1 cellular context compared by ENCODE assay signal in genomic region chr1:181142096-181143043, GRCh38.
TF ChIP-seq lines count a peak whose summit lies in the region.

No MANE protein-coding gene starts in this region.

TF ChIP-seq in HepG2, 621 proteins besides CTCF, POLR2A, EP300 and RAD21 (continued from another document):
- TF ChIP-seq JUND (CRISPR knock-in tag; IDR thresholded peaks at IDR 0.05) = 0 out of 2 replicates have a peak, but pooled peaks have one; percentile 44
- TF ChIP-seq NFATC3 (CRISPR knock-in tag; IDR thresholded peaks at IDR 0.05) = no peak
- TF ChIP-seq MAZ (IDR thresholded peaks at IDR 0.05; ENCODE audit: borderline replicate concordance, low read depth, low read length) = peak; percentile 47; the same call in 1 of the 2 replicates
- TF ChIP-seq MAZ (CRISPR knock-in tag; IDR thresholded peaks at IDR 0.05; ENCODE audit: low read depth) = peak; percentile 56; the same call in 1 of the 2 replicates
- TF ChIP-seq STAG1 (CRISPR knock-in tag; IDR thresholded peaks at IDR 0.05) = peak; percentile 99
- TF ChIP-seq NFKB2 (CRISPR knock-in tag; IDR thresholded peaks at IDR 0.05; ENCODE audit: borderline replicate concordance) = peak; percentile 47; the same call in 1 of the 2 replicates
- 0 out of 2 replicates have a peak, but pooled peaks have one; percentile 17 for TF ChIP-seq RCOR2 (CRISPR knock-in tag; IDR thresholded peaks at IDR 0.05)
- TF ChIP-seq ZNF235 (CRISPR knock-in tag; IDR thresholded peaks at IDR 0.05; ENCODE audit: borderline replicate concordance) = no peak
- TF ChIP-seq TFAP4 (IDR thresholded peaks at IDR 0.05; ENCODE audit: borderline replicate concordance, low read depth) = peak; percentile 82
- no peak for TF ChIP-seq LCORL (IDR thresholded peaks at IDR 0.05)
- peak; percentile 29; the same call in 1 of the 2 replicates for TF ChIP-seq LCORL (CRISPR knock-in tag; IDR thresholded peaks at IDR 0.05)
- peak; percentile 46 for TF ChIP-seq ASH2L (IDR thresholded peaks at IDR 0.05; ENCODE audit: insufficient read length, low read depth, low read length)
- TF ChIP-seq KLF6 (CRISPR knock-in tag; IDR thresholded peaks at IDR 0.05) = no peak
- TF ChIP-seq ZSCAN21 (CRISPR knock-in tag; IDR thresholded peaks at IDR 0.05; ENCODE audit: borderline replicate concordance) = peak; percentile 36; the same call in 1 of the 2 replicates
- no peak for TF ChIP-seq ZMAT5 (CRISPR knock-in tag; IDR thresholded peaks at IDR 0.05; ENCODE audit: borderline replicate concordance, low read depth)
- TF ChIP-seq SOX6 (IDR thresholded peaks at IDR 0.05) = no peak
- peak; percentile 63 for TF ChIP-seq SOX6 (CRISPR knock-in tag; IDR thresholded peaks at IDR 0.05)
- no peak for TF ChIP-seq LRRFIP1 (CRISPR knock-in tag; conservative IDR thresholded peaks at IDR 0.05)
- peak; percentile 48; the same call in 1 of the 2 replicates for TF ChIP-seq GABPB1 (CRISPR knock-in tag; IDR thresholded peaks at IDR 0.05)
- TF ChIP-seq ZNF768 (CRISPR knock-in tag; IDR thresholded peaks at IDR 0.05) = peak; percentile 68
- TF ChIP-seq SAP130 (CRISPR knock-in tag; IDR thresholded peaks at IDR 0.05; ENCODE audit: low read depth) = peak; percentile 59
- TF ChIP-seq FOXA1 (IDR thresholded peaks at IDR 0.05) = no peak
- peak; percentile 65; the same call in 1 of the 2 replicates for TF ChIP-seq FOXA1 (CRISPR knock-in tag; IDR thresholded peaks at IDR 0.05)
